22 cellular contexts compared by ENCODE assay signal in genomic region chr18:4781873-4782272, GRCh38.
A peak's percentile ranks its signal among the peaks of the same experiment; 100 is the strongest.
DNase-seq lines count a peak whose midpoint lies in the region; ATAC-seq and TF ChIP-seq lines count a peak whose summit lies in the region.
"Had no signal": no experiment of that assay in that cellular context is flagged by ENCODE, and none has a peak within 500 bp of the region (broad histone marks: within the 10 kb centered on the region; RNA-seq: fewer than 3 reads in every experiment).

No MANE protein-coding gene starts in this region.

- H3K9ac ChIP-seq in muscle layer of colon (ENCODE audit: low read length) = no peak overlapping the region
- H3K9ac ChIP-seq: BLaER1 had no signal

- H3K27ac ChIP-seq in hepatocyte (no peak overlapping the region), muscle layer of colon (ENCODE audit: low read depth, low read length) (peak overlapping the region; percentile 47), sigmoid colon (peak overlapping the region in 3 of 4 donors; percentile 51 to 70 (median 64))
- H3K27ac ChIP-seq: BLaER1 had no signal

- H3K4me3 ChIP-seq in hepatocyte (no peak overlapping the region), muscle layer of colon (ENCODE audit: low read depth in 1 of 2, low read length in 2 of 2) (no peak overlapping the region), sigmoid colon (no peak overlapping the region)
- H3K4me3 ChIP-seq: BLaER1, GM12878 had no signal

- peak in 2 of 4 donors; percentile 59 to 67 for TF ChIP-seq EP300 in sigmoid colon (IDR thresholded peaks at IDR 0.05)

- H3K9me3 ChIP-seq in hepatocyte (ENCODE audit: low read depth) = no peaks in the 10 kb centered on the region
- H3K9me3 ChIP-seq in muscle layer of colon (ENCODE audit: low read length) = no peaks in the 10 kb centered on the region
- H3K9me3 ChIP-seq in sigmoid colon = peaks cover 0 to 7% (median 3%) of the 10 kb centered on the region in 4 donors
- H3K9me3 ChIP-seq: BE2C, BLaER1 had no signal

- 53% methylated on average over 1 of the region's 1 CpG for WGBS in hepatocyte (ENCODE audit: low lambda C conversion rate, missing lambda C conversion rate)
- WGBS in sigmoid colon, 2 donors = 73 to 74% methylated on average over 1 of the region's 1 CpG

- no peak overlapping the region for H3K4me2 ChIP-seq in hepatocyte
- H3K4me2 ChIP-seq: BLaER1 had no signal

- no peak overlapping the region for H2AFZ ChIP-seq in hepatocyte

- intact Hi-C loops in sigmoid colon (cut with DNase I) = no loop called here

- no peaks in the 10 kb centered on the region for H3K36me3 ChIP-seq in hepatocyte (replicated peaks; ENCODE audit: insufficient read depth, low read depth)
- H3K36me3 ChIP-seq in muscle layer of colon (ENCODE audit: insufficient read depth, low read length) = no peaks in the 10 kb centered on the region
- no peaks in the 10 kb centered on the region for H3K36me3 ChIP-seq in sigmoid colon
- H3K36me3 ChIP-seq: BE2C, BLaER1 had no signal

- no peak for TF ChIP-seq CTCF in hepatocyte (IDR thresholded peaks at IDR 0.05; ENCODE audit: poor library complexity)
- TF ChIP-seq CTCF in sigmoid colon (IDR thresholded peaks at IDR 0.05) = no peak

- no peaks in the 10 kb centered on the region for H3K79me2 ChIP-seq in hepatocyte

- DNase-seq in hepatocyte (ENCODE audit: low spot score) (peak; percentile 8), sigmoid colon (no peak), HuH-7 (ENCODE audit: low spot score) (no peak)
- DNase-seq: 8988T; ACHN; BE2C; C1 segment of cervical spinal cord; CD4-positive, alpha-beta memory T cell; CD4-positive, CD25-positive, alpha-beta regulatory T cell; CD8-positive, alpha-beta memory T cell; COR-L47; DMS 273 treated with DMSO at 0.1 percent for 48 hours; DMS153; DMS53; DMS79; DND-41; EL; GDM1 had no signal

- no peak for TF ChIP-seq POLR2A in sigmoid colon (IDR thresholded peaks at IDR 0.05)

- no peaks in the 10 kb centered on the region for H4K20me1 ChIP-seq in hepatocyte (ENCODE audit: insufficient read depth, poor library complexity, severe bottlenecking)
- H4K20me1 ChIP-seq: BLaER1 had no signal

- H3K4me1 ChIP-seq in hepatocyte (ENCODE audit: insufficient read depth) (no peaks in the 10 kb centered on the region), muscle layer of colon (ENCODE audit: insufficient read depth, low read length) (peaks cover 26% of the 10 kb centered on the region), sigmoid colon (peaks cover 0 to 24% (median 6%) of the 10 kb centered on the region in 4 donors)
- H3K4me1 ChIP-seq: BE2C, BLaER1 had no signal

- H3K9me2 ChIP-seq in hepatocyte (replicated peaks; ENCODE audit: insufficient read depth) = no peaks in the 10 kb centered on the region

- H3K27me3 ChIP-seq in hepatocyte = no peaks in the 10 kb centered on the region
- no peaks in the 10 kb centered on the region for H3K27me3 ChIP-seq in muscle layer of colon (ENCODE audit: control insufficient read depth in 1 of 2, insufficient read depth in 2 of 2, low read length in 2 of 2)
- no peaks in the 10 kb centered on the region for H3K27me3 ChIP-seq in sigmoid colon
- H3K27me3 ChIP-seq: BE2C, BLaER1 had no signal

- no peak for ATAC-seq in GM21576 (IDR thresholded peaks at IDR 0.05; ENCODE audit: unreplicated experiment)
- ATAC-seq: GM12878 had no signal
